17 cellular contexts compared by ENCODE assay signal in the genomic region with DNA sequence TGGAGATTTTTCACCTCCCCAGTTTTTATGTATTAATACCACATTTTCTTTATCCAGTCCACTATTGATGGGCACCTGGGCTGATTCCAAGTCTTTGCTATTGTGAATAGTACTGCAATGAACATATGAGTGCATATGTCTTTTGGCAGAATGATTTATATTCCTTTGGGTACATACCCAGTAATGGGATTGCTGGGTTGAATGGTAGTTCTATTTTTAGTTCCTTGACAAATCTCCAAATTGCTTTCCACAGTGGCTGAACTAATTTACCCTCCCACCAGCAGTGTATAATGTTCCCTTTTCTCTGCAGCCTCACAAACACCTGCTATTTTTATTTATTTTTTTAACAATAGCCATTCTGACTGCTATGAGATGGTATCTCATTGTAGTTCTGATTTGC.
DNase-seq lines count a peak whose midpoint lies in the region; ATAC-seq and TF ChIP-seq lines count a peak whose summit lies in the region.
"Had no signal": no experiment of that assay in that cellular context is flagged by ENCODE, and none has a peak within 500 bp of the region (broad histone marks: within the 10 kb centered on the region; RNA-seq: fewer than 3 reads in every experiment).

No MANE protein-coding gene starts in this region.

- no peaks in the 10 kb centered on the region for H3K27me3 ChIP-seq in IMR-90 (ENCODE audit: control insufficient read depth, insufficient read depth, low read length)
- H3K27me3 ChIP-seq: uterus had no signal

- H3K4me3 ChIP-seq in AG10803 (ENCODE audit: low read length) (no peak overlapping the region), IMR-90 (ENCODE audit: insufficient read depth, low read depth, low read length) (no peak overlapping the region)
- H3K4me3 ChIP-seq: uterus had no signal

- no peak overlapping the region for H4K5ac ChIP-seq in IMR-90 (ENCODE audit: low read depth, low read length)

- dilution Hi-C loops in IMR-90 (cut with HindIII; ENCODE audit: low sequenced_read_pairs, unreplicated experiment) = no loop called here

- POLR2A ChIA-PET in IMR-90 (lab: Charles Lee; ENCODE audit: unreplicated experiment) = no interaction called here

- H2BK15ac ChIP-seq in IMR-90 (ENCODE audit: low read depth, low read length) = no peak overlapping the region

- H4K20me1 ChIP-seq in IMR-90 (ENCODE audit: insufficient read depth, low read length) = no peaks in the 10 kb centered on the region

- H3K18ac ChIP-seq in IMR-90 (ENCODE audit: low read depth, low read length) = no peak overlapping the region

- H4K8ac ChIP-seq in IMR-90 (ENCODE audit: low read depth in 2 of 2, low read length in 2 of 2) = no peak overlapping the region; a peak in 1 of 4 replicates

- peaks cover 17% of the 10 kb centered on the region for H3K4me1 ChIP-seq in IMR-90 (ENCODE audit: control insufficient read depth, insufficient read depth, low read length)
- H3K4me1 ChIP-seq: uterus had no signal

- H3K23ac ChIP-seq in IMR-90 (ENCODE audit: low read depth, low read length) = no peak overlapping the region

- CTCF ChIA-PET in IMR-90 (lab: Yijun Ruan, JAX) = no interaction called here

- TF ChIP-seq POLR2A in IMR-90 (IDR thresholded peaks at IDR 0.05; ENCODE audit: low read depth, low read length) = no peak

- H2BK120ac ChIP-seq in IMR-90 (ENCODE audit: low read depth, low read length) = peak overlapping the region; percentile 72; the same call in 1 of the 2 replicates

- no peak overlapping the region for H3K4ac ChIP-seq in IMR-90 (ENCODE audit: low read depth, low read length)

- no peak for TF ChIP-seq RAD21 in IMR-90 (IDR thresholded peaks at IDR 0.05; ENCODE audit: low read length)

- no peak overlapping the region for H2AK9ac ChIP-seq in IMR-90 (replicated peaks; ENCODE audit: low read depth, low read length, poor library complexity)

- H3K9ac ChIP-seq in IMR-90 (ENCODE audit: low read depth, low read length) = no peak overlapping the region
- H3K9ac ChIP-seq: KMS-11 had no signal

- no peak overlapping the region for H3K56ac ChIP-seq in IMR-90 (ENCODE audit: extremely low read depth, insufficient read depth, low read length)

- H4K91ac ChIP-seq in IMR-90 (ENCODE audit: insufficient read depth, low read depth, low read length) = no peak overlapping the region

- no peaks in the 10 kb centered on the region for H3K36me3 ChIP-seq in IMR-90 (ENCODE audit: control insufficient read depth, insufficient read depth, low read length)
- H3K36me3 ChIP-seq: uterus had no signal

- peak overlapping the region; percentile 96 for H2BK5ac ChIP-seq in IMR-90 (ENCODE audit: low read depth, low read length, poor library complexity, severe bottlenecking)

- H3K4me2 ChIP-seq in IMR-90 (ENCODE audit: low read depth, low read length) = no peak overlapping the region
- H3K4me2 ChIP-seq: KMS-11 had no signal

- intact Hi-C loops in IMR-90 (cut with micrococcal nuclease) = loop anchor here (5.0 kb wide), 1 partner anchor 341 kb away; the partner anchor contains the start of gene ADAMTS6

- ATAC-seq in IMR-90 (ENCODE audit: low read depth) (no peak), GM19035 (IDR thresholded peaks at IDR 0.05; ENCODE audit: unreplicated experiment) (no peak)
- ATAC-seq: natural killer cell treated with Interleukin-12 subunit alpha and Interleukin-12 subunit beta and Interleukin-15 and Interleukin-18, amount 100 ng/mL, for 72 hours; Panc1 had no signal

- no peak overlapping the region for H3K27ac ChIP-seq in IMR-90 (ENCODE audit: insufficient read depth, low read length)
- H3K27ac ChIP-seq in caudate nucleus (ENCODE audit: low read depth, low read length) = no peak overlapping the region
- H3K27ac ChIP-seq: KMS-11, uterus had no signal

- no peak overlapping the region for H2AFZ ChIP-seq in IMR-90 (replicated peaks; ENCODE audit: low read length, poor library complexity)

- no peak overlapping the region for H2AK5ac ChIP-seq in IMR-90 (ENCODE audit: low read depth, low read length)

- H3K9me1 ChIP-seq in IMR-90 (ENCODE audit: insufficient read depth, low read length) = peaks cover 12% of the 10 kb centered on the region

- no TSS peak for BruUV-seq in IMR-90 (replicated peaks; lab: Mats Ljungman, UMichigan)

- H3K14ac ChIP-seq in IMR-90 (replicated peaks; ENCODE audit: low read depth, low read length) = no peak overlapping the region; the same call in 1 of the 2 replicates

- H2BK20ac ChIP-seq in IMR-90 (ENCODE audit: low read depth, low read length) = no peak overlapping the region

- no peaks in the 10 kb centered on the region for H3K9me3 ChIP-seq in IMR-90 (ENCODE audit: control insufficient read depth, insufficient read depth, low read length)
- H3K9me3 ChIP-seq: uterus had no signal

- in situ Hi-C loops in IMR-90 (cut with MboI; ENCODE audit: low sequenced_read_pairs) = no loop called here

- TF ChIP-seq CTCF in AG10803 (conservative IDR thresholded peaks at IDR 0.05; ENCODE audit: low read length) = no peak
- TF ChIP-seq CTCF in IMR-90 (conservative IDR thresholded peaks at IDR 0.05; ENCODE audit: low read depth, low read length) = no peak

- H3K79me1 ChIP-seq in IMR-90 (ENCODE audit: low read depth in 1 of 2, low read length in 2 of 2) = peaks cover 0 to 15% of the 10 kb centered on the region in 2 experiments; a peak in 2 of 4 replicates

- DNase-seq in AG10803 (ENCODE audit: low read depth) (peak; percentile 17), IMR-90 (no peak), NCI-H345 treated with DMSO at 0.1 percent for 48 hours (lab: John Stamatoyannopoulos, UW; ENCODE audit: unreplicated experiment) (peak; percentile 50), dermis blood vessel endothelial cell (peak; percentile 27), caudate nucleus (lab: John Stamatoyannopoulos, UW) (no peak), islet precursor cell (no peak)
- DNase-seq in activated CD4-positive, alpha-beta T cell treated with anti-CD3 and anti-CD28 coated beads, Interleukin-2, amount 50 U/mL, for 1 hour = no peak
- DNase-seq: ACHN; activated CD4-positive, alpha-beta memory T cell treated with anti-CD3 and anti-CD28 coated beads for 36 hours; foreskin melanocyte; NCI-H2029; SW 1271; uterus had no signal

TF ChIP-seq in IMR-90, 13 proteins besides CTCF, POLR2A, EP300 and RAD21:
- no peak for TF ChIP-seq MAFK (IDR thresholded peaks at IDR 0.05; ENCODE audit: low read depth, low read length)
- no peak for TF ChIP-seq BHLHE40 (IDR thresholded peaks at IDR 0.05; ENCODE audit: low read depth, low read length)
- TF ChIP-seq MXI1 (IDR thresholded peaks at IDR 0.05; ENCODE audit: borderline replicate concordance, low read depth, low read length) = no peak
- TF ChIP-seq, protein P1, sequence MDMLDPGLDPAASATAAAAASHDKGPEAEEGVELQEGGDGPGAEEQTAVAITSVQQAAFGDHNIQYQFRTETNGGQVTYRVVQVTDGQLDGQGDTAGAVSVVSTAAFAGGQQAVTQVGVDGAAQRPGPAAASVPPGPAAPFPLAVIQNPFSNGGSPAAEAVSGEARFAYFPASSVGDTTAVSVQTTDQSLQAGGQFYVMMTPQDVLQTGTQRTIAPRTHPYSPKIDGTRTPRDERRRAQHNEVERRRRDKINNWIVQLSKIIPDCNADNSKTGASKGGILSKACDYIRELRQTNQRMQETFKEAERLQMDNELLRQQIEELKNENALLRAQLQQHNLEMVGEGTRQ (IDR thresholded peaks at IDR 0.05; ENCODE audit: low read depth, low read length) = no peak
- TF ChIP-seq CHD1 (IDR thresholded peaks at IDR 0.05; ENCODE audit: low read depth, low read length) = no peak
- no peak for TF ChIP-seq NFE2L2 (IDR thresholded peaks at IDR 0.05; ENCODE audit: low read depth, low read length)
- no peak for TF ChIP-seq FOS (IDR thresholded peaks at IDR 0.05; ENCODE audit: low read depth, low read length)
- TF ChIP-seq SMC3 (IDR thresholded peaks at IDR 0.05; ENCODE audit: low read depth, low read length) = no peak
- no peak for TF ChIP-seq MAZ (IDR thresholded peaks at IDR 0.05; ENCODE audit: borderline replicate concordance, low read depth, low read length)
- no peak for TF ChIP-seq RFX5 (IDR thresholded peaks at IDR 0.05; ENCODE audit: low read depth, low read length)
- no peak for TF ChIP-seq RCOR1 (IDR thresholded peaks at IDR 0.05; ENCODE audit: insufficient replicate concordance, low read length)
- TF ChIP-seq CEBPB (IDR thresholded peaks at IDR 0.05; ENCODE audit: low read depth, low read length) = no peak
- TF ChIP-seq, protein P2, sequence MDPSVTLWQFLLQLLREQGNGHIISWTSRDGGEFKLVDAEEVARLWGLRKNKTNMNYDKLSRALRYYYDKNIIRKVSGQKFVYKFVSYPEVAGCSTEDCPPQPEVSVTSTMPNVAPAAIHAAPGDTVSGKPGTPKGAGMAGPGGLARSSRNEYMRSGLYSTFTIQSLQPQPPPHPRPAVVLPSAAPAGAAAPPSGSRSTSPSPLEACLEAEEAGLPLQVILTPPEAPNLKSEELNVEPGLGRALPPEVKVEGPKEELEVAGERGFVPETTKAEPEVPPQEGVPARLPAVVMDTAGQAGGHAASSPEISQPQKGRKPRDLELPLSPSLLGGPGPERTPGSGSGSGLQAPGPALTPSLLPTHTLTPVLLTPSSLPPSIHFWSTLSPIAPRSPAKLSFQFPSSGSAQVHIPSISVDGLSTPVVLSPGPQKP (IDR thresholded peaks at IDR 0.05; ENCODE audit: borderline replicate concordance, low read depth, low read length) = no peak

Comparison
In these comparisons a context has a peak if more than half of its experiments do, and no peak if none do; other contexts are left out.
1. DNase-seq: peak in AG10803 (single experiment), NCI-H345 treated with DMSO at 0.1 percent for 48 hours (single experiment) and dermis blood vessel endothelial cell (single experiment); none in IMR-90 (single experiment), caudate nucleus (0 of 61), islet precursor cell (single experiment) and activated CD4-positive, alpha-beta T cell treated with anti-CD3 and anti-CD28 coated beads, Interleukin-2, amount 50 U/mL, for 1 hour (single experiment).